Comparison of ENCODE assay signal across 8 cellular contexts in the genomic region with DNA sequence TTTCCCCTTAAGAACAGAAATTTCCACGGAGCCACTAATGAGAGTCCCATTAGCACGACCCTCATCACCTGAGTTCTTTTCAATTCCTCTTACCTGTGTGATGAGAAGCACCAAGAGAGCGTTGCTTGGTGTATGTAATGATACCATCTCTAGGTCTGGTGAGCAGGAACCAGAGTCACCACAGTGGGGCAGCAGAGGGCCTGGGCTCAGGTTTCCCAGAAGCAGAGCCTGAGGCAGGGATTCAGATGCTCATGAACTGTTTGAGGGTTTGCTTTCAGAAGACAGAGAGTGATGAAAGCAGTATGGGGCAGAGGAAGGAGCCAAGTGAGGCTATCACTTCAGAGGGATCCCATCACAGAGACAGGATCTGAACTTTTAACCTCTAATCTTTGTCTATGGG. TPM values are rescaled to one million over a fixed set of nuclear protein-coding genes. Genes with fewer than 3 reads are reported as not detected.
DNase-seq lines count a peak whose midpoint lies in the region; ATAC-seq, FAIRE-seq and TF ChIP-seq lines count a peak whose summit lies in the region.

No MANE protein-coding gene starts in this region.

- H3K4me3 ChIP-seq in GM12875 (ENCODE audit: low read depth, low read length) (no peak overlapping the region), astrocyte (ENCODE audit: insufficient read depth, low read depth, low read length) (no peak overlapping the region), spleen (no peak overlapping the region)

- peaks cover 4% of the 10 kb centered on the region for H3K27me3 Mint-ChIP-seq in astrocyte (ENCODE audit: low read depth, unreplicated experiment)

- peaks cover 16% of the 10 kb centered on the region for H3K4me1 Mint-ChIP-seq in astrocyte (ENCODE audit: low read depth, unreplicated experiment)

- WGBS in spleen, 5 donors, result 72 to 84% (median 75%) methylated on average over 3 of the region's 3 CpGs

- FAIRE-seq in astrocyte (lab: Jason Lieb, UNC), result no peak
- no peak for FAIRE-seq in RCC 7860 (lab: Jason Lieb, UNC)

- intact Hi-C loops in spleen (cut with DNase I; ENCODE audit: low total_unique reads), result no loop called here

- H3K36me3 ChIP-seq in astrocyte (ENCODE audit: insufficient read depth, low read length) (no peaks in the 10 kb centered on the region), spleen (no peaks in the 10 kb centered on the region)

- peak overlapping the region; percentile 20 for H3K27ac Mint-ChIP-seq in astrocyte (ENCODE audit: unreplicated experiment)

- peaks cover 3% of the 10 kb centered on the region for H4K20me1 ChIP-seq in astrocyte (ENCODE audit: insufficient read depth, low read length)

- no peak overlapping the region for H3K4me2 ChIP-seq in astrocyte (ENCODE audit: low read length)

- DNase-seq in NOMO-1 (lab: John Stamatoyannopoulos, UW; ENCODE audit: unreplicated experiment in 2 of 2) (peak; percentile 73 to 82), astrocyte (ENCODE audit: low read depth) (no peak), spleen (no peak), mucosa of gallbladder (ENCODE audit: low spot score) (no peak), RCC 7860 (ENCODE audit: low spot score) (no peak)

- H3K27ac ChIP-seq in astrocyte (ENCODE audit: low read depth, low read length) (no peak overlapping the region), spleen (no peak overlapping the region)

- no peak overlapping the region for H2AFZ ChIP-seq in astrocyte (ENCODE audit: low read depth, low read length)

- peaks cover 5% of the 10 kb centered on the region for H3K9me3 ChIP-seq in astrocyte (ENCODE audit: insufficient read depth, low read depth, low read length)
- peaks cover 0 to 24% (median 15%) of the 10 kb centered on the region in 8 donors for H3K9me3 ChIP-seq in spleen

- H3K36me3 Mint-ChIP-seq in astrocyte (ENCODE audit: low read depth, unreplicated experiment), result peaks cover 3% of the 10 kb centered on the region

- TF ChIP-seq CTCF in GM12875 (IDR thresholded peaks at IDR 0.05; ENCODE audit: borderline replicate concordance, insufficient read depth, low read depth, low read length), result peak; percentile 69
- TF ChIP-seq CTCF in astrocyte (IDR thresholded peaks at IDR 0.05; ENCODE audit: insufficient read depth, low read depth, low read length), result peak; percentile 5
- peak in 7 of 11 experiments; percentile 10 to 50 (median 40) for TF ChIP-seq CTCF in spleen (IDR thresholded peaks at IDR 0.05 in 8 of 11, conservative IDR thresholded peaks at IDR 0.05 in 3 of 11)

- TF ChIP-seq POLR2A in spleen (IDR thresholded peaks at IDR 0.05), result no peak

- H3K9me3 Mint-ChIP-seq in astrocyte (ENCODE audit: unreplicated experiment), result peaks cover 11% of the 10 kb centered on the region

- no peak overlapping the region for H3K9ac ChIP-seq in astrocyte (ENCODE audit: low read length)

- no peak overlapping the region for H3K4me3 Mint-ChIP-seq in astrocyte (ENCODE audit: unreplicated experiment)

- no peak for ATAC-seq in GM21423 (IDR thresholded peaks at IDR 0.05; ENCODE audit: unreplicated experiment)
- no peak for ATAC-seq in HG03025 (IDR thresholded peaks at IDR 0.05; ENCODE audit: low FRiP score, unreplicated experiment)

- no peaks in the 10 kb centered on the region for H3K27me3 ChIP-seq in astrocyte (ENCODE audit: insufficient read depth, low read length)
- peaks cover 0 to 55% (median 0%) of the 10 kb centered on the region in 7 donors for H3K27me3 ChIP-seq in spleen (replicated peaks in 1 of 7)

- H3K4me1 ChIP-seq in astrocyte (ENCODE audit: insufficient read depth, low read length) (peaks cover 25% of the 10 kb centered on the region), spleen (peaks cover 0 to 31% (median 14%) of the 10 kb centered on the region in 6 donors)

- H3K79me2 ChIP-seq in astrocyte (ENCODE audit: insufficient read depth, low read length), result no peaks in the 10 kb centered on the region

RNA-seq across cellular contexts. Expression of gene PTPRH, which starts 3.1 kb away (rescaled TPM):
- total RNA-seq in astrocyte (0.99 and 1.0 TPM in 2 replicates), spleen (10 to 100 TPM; 36.8 to 97.9 (median 53.8) TPM), mucosa of gallbladder (175 TPM)
- polyA plus RNA-seq in spleen, result 10 to 100 TPM in 2 of 3 donors, 1 to 10 TPM in 1; 6.5 to 31.7 (median 14.9) TPM

RNA-seq across cellular contexts. Expression of gene TMEM86B, which starts 16.1 kb away (rescaled TPM):
- 2.7 and 3.9 TPM in 2 replicates for total RNA-seq in astrocyte
- total RNA-seq in spleen, result 10 to 100 TPM in 3 of 7 donors, 1 to 10 TPM in 4; 7.5 to 11.7 (median 9.6) TPM
- polyA plus RNA-seq in spleen, result 10 to 100 TPM; 11.8 to 31.5 (median 28.2) TPM
- total RNA-seq in mucosa of gallbladder, result 193 TPM

RNA-seq across cellular contexts. Expression of gene SYT5, which starts 32.4 kb away (rescaled TPM):
- 1.1 and 1.9 TPM in 2 replicates for total RNA-seq in astrocyte
- 1 to 10 TPM in 1 of 7 donors, not detected in 6; 1.4 TPM for total RNA-seq in spleen
- polyA plus RNA-seq in spleen, result under 1 TPM; 0.06 to 0.23 (median 0.13) TPM
- not detected for total RNA-seq in mucosa of gallbladder

RNA-seq across cellular contexts. Expression of gene DNAAF3, which starts 46.0 kb away (rescaled TPM):
- total RNA-seq in astrocyte (1.3 and 1.8 TPM in 2 replicates), spleen (1 to 10 TPM in 2 of 7 donors, under 1 TPM in 3, not detected in 2; 0.68 to 1.1 (median 0.76) TPM), mucosa of gallbladder (7.3 TPM)
- polyA plus RNA-seq in spleen, result under 1 TPM; 0.28 to 0.45 (median 0.36) TPM

RNA-seq across cellular contexts. Expression of gene PPP6R1, which starts 46.4 kb away (rescaled TPM):
- 73.8 and 75.2 TPM in 2 replicates for total RNA-seq in astrocyte
- total RNA-seq in spleen, result 100 to 1,000 TPM; 113 to 150 (median 133) TPM
- 10 to 100 TPM; 49.2 to 90.5 (median 65.1) TPM for polyA plus RNA-seq in spleen
- total RNA-seq in mucosa of gallbladder, result 108 TPM

Comparison
In these comparisons a context has a peak if more than half of its experiments do, and no peak if none do; other contexts are left out.
1. CTCF ChIP-seq: peak in every context shown above with its lines; median percentile 69 in GM12875; 40 in spleen; 5 in astrocyte.
2. DNase-seq: peak in NOMO-1 (2 of 2); none in astrocyte (single experiment), spleen (single experiment), mucosa of gallbladder (single experiment) and RCC 7860 (single experiment).
3. RNA of gene PTPRH, which starts 3.1 kb away (total RNA-seq): 175 TPM in mucosa of gallbladder (single experiment) and 36.8 to 97.9 TPM in spleen; 0.99 to 1.0 TPM in astrocyte; every median in the first group is over 10 times any median in the second.
4. RNA of gene TMEM86B, which starts 16.1 kb away (total RNA-seq): 193 TPM in mucosa of gallbladder (single experiment); 7.5 to 11.7 TPM in spleen and 2.7 to 3.9 TPM in astrocyte; every median in the first group is over 10 times any median in the second.